Comparison of ENCODE assay signal across 14 cellular contexts in genomic region chr13:75135325-75135825, GRCh38.
DNase-seq lines count a peak whose midpoint lies in the region; ATAC-seq, FAIRE-seq and TF ChIP-seq lines count a peak whose summit lies in the region.
"Had no signal": no experiment of that assay in that cellular context is flagged by ENCODE, and none has a peak within 500 bp of the region (broad histone marks: within the 10 kb centered on the region; RNA-seq: fewer than 3 reads in every experiment).

No MANE protein-coding gene starts in this region.

- H3K4me1 ChIP-seq in keratinocyte (ENCODE audit: control insufficient read depth, extremely low read depth, insufficient read depth, low read length) = no peaks in the 10 kb centered on the region

- H3K9me1 ChIP-seq in keratinocyte (ENCODE audit: control insufficient read depth, extremely low read depth, insufficient read depth, low read length) = no peaks in the 10 kb centered on the region

- no peak overlapping the region for H3K9ac ChIP-seq in keratinocyte (ENCODE audit: control insufficient read depth, extremely low read depth, insufficient read depth, low read length)

- H3K4me3 ChIP-seq in AG09309 (ENCODE audit: control insufficient read depth, low read depth, low read length) (no peak overlapping the region), keratinocyte (ENCODE audit: control insufficient read depth in 2 of 3, extremely low read depth in 1 of 3, insufficient read depth in 2 of 3, low read depth in 1 of 3, low read length in 3 of 3) (peak overlapping the region in 1 of 3 experiments; percentile 55)
- H3K4me3 ChIP-seq: mucosa of descending colon, tibial artery had no signal

- TF ChIP-seq CTCF in AG09309 (IDR thresholded peaks at IDR 0.05; ENCODE audit: control insufficient read depth, insufficient read depth, low read depth, low read length, missing control alignments) (no peak), keratinocyte (optimal IDR thresholded peaks at IDR 0.05 in 1 of 3, IDR thresholded peaks at IDR 0.05 in 1 of 3, conservative IDR thresholded peaks at IDR 0.05 in 1 of 3; ENCODE audit: extremely low read depth in 1 of 3, insufficient read depth in 2 of 3, low read length in 3 of 3) (no peak)

- H3K79me2 ChIP-seq in keratinocyte (ENCODE audit: control insufficient read depth, insufficient read depth, low read length) = no peaks in the 10 kb centered on the region

- peak overlapping the region; percentile 34 for H3K4me2 ChIP-seq in keratinocyte (ENCODE audit: control insufficient read depth, extremely low read depth, insufficient read depth, low read depth, low read length)

- peak overlapping the region; percentile 71 for H2AFZ ChIP-seq in keratinocyte (ENCODE audit: control insufficient read depth, low read length)

- no peak overlapping the region for H3K27ac ChIP-seq in keratinocyte (ENCODE audit: control insufficient read depth, insufficient read depth, low read length)
- H3K27ac ChIP-seq: tibial artery had no signal

- peak; percentile 91 for DNase-seq in AG09309 (ENCODE audit: low read depth)
- DNase-seq in LHCN-M2 (ENCODE audit: low read depth) = peak; percentile 99
- peak; percentile 88 for DNase-seq in brain pericyte (ENCODE audit: low read depth, low spot score)
- peak; percentile 41 for DNase-seq in keratinocyte (ENCODE audit: low read depth, low spot score)
- no peak for DNase-seq in stimulated activated naive CD8-positive, alpha-beta T cell treated with anti-CD3 and anti-CD28 coated beads, Interleukin-15, Interleukin-2, amounts not matched to agents 100 U/mL and 50 U/mL, for 24 hours
- DNase-seq in NCI-H446 (lab: John Stamatoyannopoulos, UW) = no peak
- DNase-seq in OCI-M1 (lab: John Stamatoyannopoulos, UW) = no peak
- DNase-seq: activated CD4-positive, alpha-beta T cell treated with anti-CD3 and anti-CD28 coated beads, Interleukin-2, amount 50 U/mL, for 1 hour; activated naive CD4-positive, alpha-beta T cell treated with anti-CD3 and anti-CD28 coated beads, Interleukin-2, amount 10 ng/mL, durations not matched to agents 7 days and 5 days; mucosa of descending colon; NCI-H510A; SIG-M5; tibial artery had no signal

- no peak for ATAC-seq in stimulated activated naive CD8-positive, alpha-beta T cell treated with anti-CD3 and anti-CD28 coated beads, Interleukin-15, Interleukin-2, amounts not matched to agents 100 U/mL and 50 U/mL, for 24 hours
- no peak for ATAC-seq in GM18498 (IDR thresholded peaks at IDR 0.05; ENCODE audit: unreplicated experiment)
- ATAC-seq: mucosa of descending colon had no signal

- peak; percentile 71 for FAIRE-seq in keratinocyte (lab: Jason Lieb, UNC)

- no peaks in the 10 kb centered on the region for H3K27me3 ChIP-seq in keratinocyte (ENCODE audit: control insufficient read depth, extremely low read depth, insufficient read depth, low read length)
- H3K27me3 ChIP-seq: tibial artery had no signal

- H3K9me3 ChIP-seq in keratinocyte (ENCODE audit: control insufficient read depth, low read depth, low read length) = no peaks in the 10 kb centered on the region
- H3K9me3 ChIP-seq: tibial artery had no signal

- no peaks in the 10 kb centered on the region for H3K36me3 ChIP-seq in keratinocyte (ENCODE audit: control insufficient read depth in 2 of 2, extremely low read depth in 1 of 2, insufficient read depth in 2 of 2, low read length in 2 of 2)
- H3K36me3 ChIP-seq: tibial artery had no signal

- no peaks in the 10 kb centered on the region for H4K20me1 ChIP-seq in keratinocyte (ENCODE audit: control insufficient read depth, extremely low read depth, insufficient read depth, low read length)

- dilution Hi-C loops in keratinocyte (cut with MboI; ENCODE audit: extremely low pct_ligation_motif_present, low sequenced_read_pairs) = no loop called here

Comparison
In these comparisons a context has a peak if more than half of its experiments do, and no peak if none do; other contexts are left out.
1. DNase-seq: peak in AG09309 (single experiment), LHCN-M2 (single experiment), brain pericyte (single experiment) and keratinocyte (single experiment); none in stimulated activated naive CD8-positive, alpha-beta T cell treated with anti-CD3 and anti-CD28 coated beads, Interleukin-15, Interleukin-2, amounts not matched to agents 100 U/mL and 50 U/mL, for 24 hours (single experiment), NCI-H446 (0 of 2) and OCI-M1 (single experiment).